Comparison of ENCODE assay signal across 10 cellular contexts in genomic region chr2:200592414-200593075, GRCh38. TPM values are rescaled to one million over a fixed set of nuclear protein-coding genes. Genes with fewer than 3 reads are reported as not detected.
A peak's percentile ranks its signal among the peaks of the same experiment; 100 is the strongest.
DNase-seq lines count a peak whose midpoint lies in the region; TF ChIP-seq lines count a peak whose summit lies in the region.
"Had no signal": no experiment of that assay in that cellular context is flagged by ENCODE, and none has a peak within 500 bp of the region (broad histone marks: within the 10 kb centered on the region; RNA-seq: fewer than 3 reads in every experiment).

No MANE protein-coding gene starts in this region.

- H3K9ac ChIP-seq in endocrine pancreas (ENCODE audit: control insufficient read depth, insufficient read depth, low read length), result no peak overlapping the region

- DNase-seq in NOMO-1 treated with DMSO at 0.1 percent for 48 hours (lab: John Stamatoyannopoulos, UW; ENCODE audit: unreplicated experiment), result peak; percentile 16
- no peak for DNase-seq in NOMO-1 treated with dmso at 0.1 percent for 144 hours (lab: John Stamatoyannopoulos, UW; ENCODE audit: unreplicated experiment)
- peak; percentile 70 for DNase-seq in myocyte (ENCODE audit: low read depth)
- DNase-seq in GM19238 (ENCODE audit: insufficient read length, low spot score), result no peak
- DNase-seq in activated CD4-positive, alpha-beta T cell treated with anti-CD3 and anti-CD28 coated beads for 1 hour, result no peak
- DNase-seq in GM03348 (ENCODE audit: low spot score), result no peak
- DNase-seq: activated CD4-positive, alpha-beta T cell treated with anti-CD3 and anti-CD28 coated beads, Interleukin-2, amount 50 U/mL, for 1 hour; NCI-H1694 treated with DMSO at 0.1 percent for 48 hours had no signal

- H3K27me3 ChIP-seq in endocrine pancreas (ENCODE audit: control insufficient read depth, insufficient read depth, low read length), result no peaks in the 10 kb centered on the region

- H3K4me1 ChIP-seq in endocrine pancreas (ENCODE audit: control insufficient read depth, insufficient read depth, low read length), result no peaks in the 10 kb centered on the region

- H3K36me3 ChIP-seq in endocrine pancreas (ENCODE audit: control insufficient read depth, insufficient read depth, low read length), result no peaks in the 10 kb centered on the region

- H3K4me3 ChIP-seq in endocrine pancreas (ENCODE audit: control insufficient read depth, insufficient read depth, low read length), result peak overlapping the region; percentile 35

- no peaks in the 10 kb centered on the region for H3K9me3 ChIP-seq in endocrine pancreas (ENCODE audit: control insufficient read depth, low read length)

TF ChIP-seq in PFSK-1, 5 proteins besides CTCF, POLR2A, EP300 and RAD21:
- TF ChIP-seq REST (IDR thresholded peaks at IDR 0.05; ENCODE audit: insufficient read depth in 1 of 2, low read depth in 2 of 2, low read length in 2 of 2), result peak; percentile 83 to 95
- TF ChIP-seq POLR2AphosphoS5 (IDR thresholded peaks at IDR 0.05; ENCODE audit: low read depth, low read length), result no peak
- TF ChIP-seq FOXP2 (optimal IDR thresholded peaks at IDR 0.05; ENCODE audit: borderline replicate concordance, extremely low read depth, extremely low read length, insufficient read depth), result no peak
- TF ChIP-seq TAF1 (IDR thresholded peaks at IDR 0.05; ENCODE audit: borderline replicate concordance, insufficient read depth, low read length), result no peak
- TF ChIP-seq SIN3A (IDR thresholded peaks at IDR 0.05; ENCODE audit: borderline replicate concordance, insufficient read depth, low read length), result no peak

RNA-seq across cellular contexts. Expression of gene AOX1, which starts 6.7 kb away (rescaled TPM):
- polyA plus RNA-seq in PFSK-1 (2012; ENCODE audit: insufficient read length, low read depth), result not detected
- total RNA-seq in myocyte, result 4.9 and 5.9 TPM in 2 replicates
- polyA plus RNA-seq in myocyte (2012), result 19.0 TPM

Comparison
In these comparisons a context has a peak if more than half of its experiments do, and no peak if none do; other contexts are left out.
1. DNase-seq: peak in NOMO-1 treated with DMSO at 0.1 percent for 48 hours (single experiment) and myocyte (single experiment); none in NOMO-1 treated with dmso at 0.1 percent for 144 hours (single experiment), GM19238 (single experiment), activated CD4-positive, alpha-beta T cell treated with anti-CD3 and anti-CD28 coated beads for 1 hour (single experiment) and GM03348 (single experiment).